Comparison of ENCODE assay signal across 13 cellular contexts in genomic region chr2:174607584-174607983, GRCh38. TPM values are rescaled to one million over a fixed set of nuclear protein-coding genes. Genes with fewer than 3 reads are reported as not detected.
DNase-seq lines count a peak whose midpoint lies in the region; ATAC-seq and TF ChIP-seq lines count a peak whose summit lies in the region.
"Had no signal": no experiment of that assay in that cellular context is flagged by ENCODE, and none has a peak within 500 bp of the region (broad histone marks: within the 10 kb centered on the region; RNA-seq: fewer than 3 reads in every experiment).

No MANE protein-coding gene starts in this region.

- H3K27ac Mint-ChIP-seq in stimulated activated naive CD8-positive, alpha-beta T cell treated with anti-CD3 and anti-CD28 coated beads, Interleukin-15, Interleukin-2, amounts not matched to agents 100 ng/mL and 50 ng/mL, for 24 hours, result peak overlapping the region; percentile 96
- H3K27ac Mint-ChIP-seq in activated CD8-positive, alpha-beta T cell treated with anti-CD3 and anti-CD28 coated beads, Interleukin-2, amount 10 ng/mL, durations not matched to agents 7 days and 5 days, result peak overlapping the region; percentile 85
- H3K27ac Mint-ChIP-seq in natural killer cell, result peak overlapping the region; percentile 7 to 70

- H3K27me3 ChIP-seq in vagina (no peaks in the 10 kb centered on the region), ascending aorta (no peaks in the 10 kb centered on the region)

- intact Hi-C loops in natural killer cell (cut with micrococcal nuclease) (no loop called here), vagina (cut with DNase I) (no loop called here), ascending aorta (cut with DNase I) (no loop called here), left cardiac atrium (cut with DNase I) (loop anchor here in 1 of 2 donors (10.0 kb wide), 1 partner anchor 143 kb away; no protein-coding TSS in a partner anchor)

- peak overlapping the region; percentile 65 for H3K4me3 Mint-ChIP-seq in stimulated activated naive CD8-positive, alpha-beta T cell treated with anti-CD3 and anti-CD28 coated beads, Interleukin-15, Interleukin-2, amounts not matched to agents 100 ng/mL and 50 ng/mL, for 24 hours
- H3K4me3 Mint-ChIP-seq in activated CD8-positive, alpha-beta T cell treated with anti-CD3 and anti-CD28 coated beads, Interleukin-2, amount 10 ng/mL, durations not matched to agents 7 days and 5 days, result no peak overlapping the region
- H3K4me3 Mint-ChIP-seq in natural killer cell, result no peak overlapping the region

- CTCF ChIA-PET in activated CD8-positive, alpha-beta T cell treated with anti-CD3 and anti-CD28 coated beads, Interleukin-2, amount 10 ng/mL, durations not matched to agents 7 days and 5 days (lab: Charles Lee), result interaction anchor here (1.0 to 15.3 kb wide), 8 partner anchors 12 to 80 kb away, joined by 3 to 197 read pairs (median 6); partner anchors contain the start of gene WIPF1

- H3K27ac ChIP-seq in vagina (peak overlapping the region; percentile 35), ascending aorta (peak overlapping the region in 1 of 2 donors; percentile 6)
- H3K27ac ChIP-seq: epithelial cell of prostate, psoas muscle had no signal

- POLR2A ChIA-PET in activated CD8-positive, alpha-beta T cell treated with anti-CD3 and anti-CD28 coated beads, Interleukin-2, amount 10 ng/mL, durations not matched to agents 7 days and 5 days (lab: Charles Lee), result interaction anchor here (6.9 kb wide), 1 partner anchor 12 kb away, joined by 99 read pairs; the partner anchor contains the start of gene WIPF1

- peaks cover 67% of the 10 kb centered on the region for H3K4me1 ChIP-seq in vagina
- peaks cover 6 to 27% of the 10 kb centered on the region in 2 donors for H3K4me1 ChIP-seq in ascending aorta
- H3K4me1 ChIP-seq: psoas muscle had no signal

- no peaks in the 10 kb centered on the region for H3K36me3 ChIP-seq in vagina
- H3K36me3 ChIP-seq in ascending aorta, result no peaks in the 10 kb centered on the region

- TF ChIP-seq POLR2A in vagina (IDR thresholded peaks at IDR 0.05), result no peak

- peaks cover 57% of the 10 kb centered on the region for H3K36me3 Mint-ChIP-seq in stimulated activated naive CD8-positive, alpha-beta T cell treated with anti-CD3 and anti-CD28 coated beads, Interleukin-15, Interleukin-2, amounts not matched to agents 100 ng/mL and 50 ng/mL, for 24 hours (ENCODE audit: low read depth)
- H3K36me3 Mint-ChIP-seq in activated CD8-positive, alpha-beta T cell treated with anti-CD3 and anti-CD28 coated beads, Interleukin-2, amount 10 ng/mL, durations not matched to agents 7 days and 5 days (ENCODE audit: low read depth), result peaks cover 47% of the 10 kb centered on the region
- H3K36me3 Mint-ChIP-seq in natural killer cell, result no peaks in the 10 kb centered on the region

- TF ChIP-seq CTCF in natural killer cell (IDR thresholded peaks at IDR 0.05) (no peak), vagina (IDR thresholded peaks at IDR 0.05) (no peak), ascending aorta (IDR thresholded peaks at IDR 0.05) (no peak)

- no peaks in the 10 kb centered on the region for H3K9me3 ChIP-seq in vagina
- no peaks in the 10 kb centered on the region for H3K9me3 ChIP-seq in ascending aorta
- H3K9me3 ChIP-seq: psoas muscle had no signal

- peaks cover 94% of the 10 kb centered on the region for H3K4me1 Mint-ChIP-seq in stimulated activated naive CD8-positive, alpha-beta T cell treated with anti-CD3 and anti-CD28 coated beads, Interleukin-15, Interleukin-2, amounts not matched to agents 100 ng/mL and 50 ng/mL, for 24 hours (ENCODE audit: low read depth)
- H3K4me1 Mint-ChIP-seq in activated CD8-positive, alpha-beta T cell treated with anti-CD3 and anti-CD28 coated beads, Interleukin-2, amount 10 ng/mL, durations not matched to agents 7 days and 5 days (ENCODE audit: low read depth), result peaks cover 88% of the 10 kb centered on the region
- H3K4me1 Mint-ChIP-seq in natural killer cell, result peaks cover 48 to 58% of the 10 kb centered on the region in 2 donors

- no peak for ATAC-seq in stimulated activated naive CD8-positive, alpha-beta T cell treated with anti-CD3 and anti-CD28 coated beads, Interleukin-15, Interleukin-2, amounts not matched to agents 100 U/mL and 50 U/mL, for 24 hours
- ATAC-seq in activated CD8-positive, alpha-beta T cell treated with anti-CD3 and anti-CD28 coated beads, Interleukin-2, amount 10 ng/mL, durations not matched to agents 7 days and 5 days, result no peak
- ATAC-seq in natural killer cell, result no peak
- no peak for ATAC-seq in left cardiac atrium
- no peak for ATAC-seq in HG03097 (IDR thresholded peaks at IDR 0.05; ENCODE audit: low FRiP score, unreplicated experiment)
- ATAC-seq: psoas muscle had no signal

- H3K4me3 ChIP-seq in vagina, result no peak overlapping the region
- no peak overlapping the region for H3K4me3 ChIP-seq in ascending aorta
- H3K4me3 ChIP-seq: psoas muscle had no signal

- no peaks in the 10 kb centered on the region for H3K27me3 Mint-ChIP-seq in stimulated activated naive CD8-positive, alpha-beta T cell treated with anti-CD3 and anti-CD28 coated beads, Interleukin-15, Interleukin-2, amounts not matched to agents 100 ng/mL and 50 ng/mL, for 24 hours
- no peaks in the 10 kb centered on the region for H3K27me3 Mint-ChIP-seq in activated CD8-positive, alpha-beta T cell treated with anti-CD3 and anti-CD28 coated beads, Interleukin-2, amount 10 ng/mL, durations not matched to agents 7 days and 5 days (ENCODE audit: low read depth)
- no peaks in the 10 kb centered on the region for H3K27me3 Mint-ChIP-seq in natural killer cell (ENCODE audit: low read depth in 2 of 2)

- no peaks in the 10 kb centered on the region for H3K9me3 Mint-ChIP-seq in stimulated activated naive CD8-positive, alpha-beta T cell treated with anti-CD3 and anti-CD28 coated beads, Interleukin-15, Interleukin-2, amounts not matched to agents 100 ng/mL and 50 ng/mL, for 24 hours
- H3K9me3 Mint-ChIP-seq in activated CD8-positive, alpha-beta T cell treated with anti-CD3 and anti-CD28 coated beads, Interleukin-2, amount 10 ng/mL, durations not matched to agents 7 days and 5 days (ENCODE audit: insufficient read depth), result no peaks in the 10 kb centered on the region
- no peaks in the 10 kb centered on the region for H3K9me3 Mint-ChIP-seq in natural killer cell

- no peak for DNase-seq in stimulated activated naive CD8-positive, alpha-beta T cell treated with anti-CD3 and anti-CD28 coated beads, Interleukin-15, Interleukin-2, amounts not matched to agents 100 U/mL and 50 U/mL, for 24 hours
- DNase-seq in activated CD8-positive, alpha-beta T cell treated with anti-CD3 and anti-CD28 coated beads, Interleukin-2, amount 10 ng/mL, durations not matched to agents 7 days and 5 days, result peak; percentile 20
- no peak for DNase-seq in natural killer cell
- no peak for DNase-seq in vagina (ENCODE audit: extremely low spot score in 2 of 2)
- DNase-seq in ascending aorta (ENCODE audit: low spot score in 2 of 2), result no peak
- no peak for DNase-seq in left cardiac atrium
- DNase-seq: activated gamma-delta T cell, cerebellar nuclear complex, MV-4-11, psoas muscle had no signal

RNA-seq across cellular contexts. Expression of gene WIPF1, which starts 10.0 kb away (rescaled TPM):
- 100 to 1,000 TPM; 357 to 390 TPM for total RNA-seq in activated CD8-positive, alpha-beta T cell treated with anti-CD3 and anti-CD28 coated beads, Interleukin-2, amount 10 ng/mL, durations not matched to agents 7 days and 5 days
- 100 to 1,000 TPM; 508 to 640 (median 555) TPM for total RNA-seq in natural killer cell
- total RNA-seq in vagina, result 20.4 TPM
- 26.1 TPM for total RNA-seq in ascending aorta
- 10 to 100 TPM; 25.1 to 29.9 TPM for total RNA-seq in left cardiac atrium

Comparison
In these comparisons a context has a peak if more than half of its experiments do, and no peak if none do; other contexts are left out.
1. H3K27ac Mint-ChIP-seq: peak in every context shown above with its lines; median percentile 96 in stimulated activated naive CD8-positive, alpha-beta T cell treated with anti-CD3 and anti-CD28 coated beads, Interleukin-15, Interleukin-2, amounts not matched to agents 100 ng/mL and 50 ng/mL, for 24 hours; 85 in activated CD8-positive, alpha-beta T cell treated with anti-CD3 and anti-CD28 coated beads, Interleukin-2, amount 10 ng/mL, durations not matched to agents 7 days and 5 days; 38 in natural killer cell.
2. RNA of gene WIPF1, which starts 10.0 kb away (total RNA-seq): 508 to 640 TPM in natural killer cell and 357 to 390 TPM in activated CD8-positive, alpha-beta T cell treated with anti-CD3 and anti-CD28 coated beads, Interleukin-2, amount 10 ng/mL, durations not matched to agents 7 days and 5 days; 25.1 to 29.9 TPM in left cardiac atrium, 26.1 TPM in ascending aorta (single experiment) and 20.4 TPM in vagina (single experiment); every median in the first group is over 10 times any median in the second.